In the genomic region with DNA sequence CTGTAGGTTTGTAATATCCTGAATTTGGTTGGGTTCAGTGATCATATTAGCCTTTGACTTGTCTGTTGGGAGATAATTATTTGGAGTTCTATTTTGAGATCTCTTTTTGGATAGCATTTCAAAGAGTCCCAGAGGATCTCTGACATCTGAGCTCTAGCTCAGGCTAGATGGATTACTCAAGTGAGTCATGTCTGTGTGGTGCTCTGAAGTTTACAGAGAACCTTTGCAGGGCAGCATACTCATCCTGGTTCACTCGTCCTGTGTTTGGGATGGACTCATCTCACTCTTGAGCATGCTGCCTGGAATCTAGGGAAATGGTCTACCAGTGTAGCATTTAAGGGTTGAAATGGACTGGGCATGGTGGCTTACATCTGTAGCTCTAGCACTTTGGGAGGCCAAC, we compare ENCODE assay signal across 21 cellular contexts. TPM values are rescaled to one million over a fixed set of nuclear protein-coding genes. Genes with fewer than 3 reads are reported as not detected.
A peak's percentile ranks its signal among the peaks of the same experiment; 100 is the strongest.
DNase-seq lines count a peak whose midpoint lies in the region; ATAC-seq lines count a peak whose summit lies in the region.
"Had no signal": no experiment of that assay in that cellular context is flagged by ENCODE, and none has a peak within 500 bp of the region (broad histone marks: within the 10 kb centered on the region; RNA-seq: fewer than 3 reads in every experiment).

No MANE protein-coding gene starts in this region.

- ATAC-seq in effector memory CD8-positive, alpha-beta T cell (replicated peaks) = no peak
- ATAC-seq in HG02759 (IDR thresholded peaks at IDR 0.05; ENCODE audit: unreplicated experiment) = no peak
- no peak for ATAC-seq in HG03354 (IDR thresholded peaks at IDR 0.05; ENCODE audit: poor library complexity, severe bottlenecking, unreplicated experiment)
- ATAC-seq: gastroesophageal sphincter; HepG2; left lobe of liver; stimulated activated naive CD8-positive, alpha-beta T cell treated with anti-CD3 and anti-CD28 coated beads, Interleukin-15, amount 100 ng/mL, for 72 hours had no signal

- H3K27ac Mint-ChIP-seq in effector memory CD8-positive, alpha-beta T cell = peak overlapping the region; percentile 57 to 79
- H3K27ac Mint-ChIP-seq: activated naive CD8-positive, alpha-beta T cell; dendritic cell treated with granulocyte-macrophage colony-stimulating factor and Interleukin-4, amounts not matched to agents 40 ng/mL and 50 ng/mL, for 4 days; neural progenitor cell; stimulated activated naive CD8-positive, alpha-beta T cell treated with anti-CD3 and anti-CD28 coated beads, Interleukin-15, amount 100 ng/mL, for 72 hours had no signal

- peaks cover 90% of the 10 kb centered on the region for H3K36me3 Mint-ChIP-seq in effector memory CD8-positive, alpha-beta T cell (ENCODE audit: insufficient read depth)

- peaks cover 0 to 3% of the 10 kb centered on the region in 2 donors for H3K4me1 Mint-ChIP-seq in effector memory CD8-positive, alpha-beta T cell (ENCODE audit: low read depth in 2 of 2)
- H3K4me1 Mint-ChIP-seq: neural progenitor cell had no signal

- DNase-seq in EH (ENCODE audit: low read depth) (peak; percentile 32), M059J (ENCODE audit: low read depth) (peak; percentile 22), non-pigmented ciliary epithelial cell (ENCODE audit: low read depth) (peak; percentile 13), HPDE6-E6E7 (ENCODE audit: extremely low spot score) (no peak), DMS153 treated with DMSO at 0.1 percent for 48 hours (lab: John Stamatoyannopoulos, UW; ENCODE audit: unreplicated experiment) (no peak)
- DNase-seq in effector memory CD8-positive, alpha-beta T cell = no peak
- DNase-seq: DMS79 treated with DMSO at 0.1 percent for 48 hours; NCI-H1417; NCI-H510A; stimulated activated CD4-positive, alpha-beta T cell treated with anti-CD3 and anti-CD28 coated beads, Interleukin-4, amount 100 ng/mL, for 1 hour; stimulated activated naive CD8-positive, alpha-beta T cell treated with anti-CD3 and anti-CD28 coated beads, Interleukin-15, amount 100 ng/mL, for 72 hours; T-helper 9 cell; transverse colon had no signal

- H3K27me3 Mint-ChIP-seq in effector memory CD8-positive, alpha-beta T cell = no peaks in the 10 kb centered on the region
- H3K27me3 Mint-ChIP-seq: activated naive CD8-positive, alpha-beta T cell; dendritic cell treated with granulocyte-macrophage colony-stimulating factor and Interleukin-4, amounts not matched to agents 40 ng/mL and 50 ng/mL, for 4 days; stimulated activated naive CD8-positive, alpha-beta T cell treated with anti-CD3 and anti-CD28 coated beads, Interleukin-15, amount 100 ng/mL, for 72 hours had no signal

- no peaks in the 10 kb centered on the region for H3K9me3 Mint-ChIP-seq in effector memory CD8-positive, alpha-beta T cell
- H3K9me3 Mint-ChIP-seq: dendritic cell treated with granulocyte-macrophage colony-stimulating factor and Interleukin-4, amounts not matched to agents 40 ng/mL and 50 ng/mL, for 4 days; neural progenitor cell; stimulated activated naive CD8-positive, alpha-beta T cell treated with anti-CD3 and anti-CD28 coated beads, Interleukin-15, amount 100 ng/mL, for 72 hours had no signal

- H3K4me3 Mint-ChIP-seq in effector memory CD8-positive, alpha-beta T cell = no peak overlapping the region
- H3K4me3 Mint-ChIP-seq: activated naive CD8-positive, alpha-beta T cell; dendritic cell treated with granulocyte-macrophage colony-stimulating factor and Interleukin-4, amounts not matched to agents 40 ng/mL and 50 ng/mL, for 4 days; neural progenitor cell; stimulated activated naive CD8-positive, alpha-beta T cell treated with anti-CD3 and anti-CD28 coated beads, Interleukin-15, amount 100 ng/mL, for 72 hours had no signal

RNA-seq across cellular contexts. Expression of a gene that starts 29.4 kb away (rescaled TPM):
- not detected in 2 replicates for total RNA-seq in M059J (2014; rRNA removed; shearing (Covaris generic))
- total RNA-seq: HepG2, left lobe of liver had no signal

Comparison
In these comparisons a context has a peak if more than half of its experiments do, and no peak if none do; other contexts are left out.
1. DNase-seq: peak in EH (single experiment), M059J (single experiment) and non-pigmented ciliary epithelial cell (single experiment); none in effector memory CD8-positive, alpha-beta T cell (0 of 3), HPDE6-E6E7 (single experiment) and DMS153 treated with DMSO at 0.1 percent for 48 hours (single experiment).